In genomic region chr11:128157423-128158298, GRCh38 we compare ENCODE assay signal across 8 cellular contexts.
DNase-seq lines count a peak whose midpoint lies in the region; ATAC-seq lines count a peak whose summit lies in the region.

No MANE protein-coding gene starts in this region.

- peaks cover 7% of the 10 kb centered on the region for H3K4me1 ChIP-seq in endocrine pancreas (ENCODE audit: control insufficient read depth, insufficient read depth, low read length)

- H3K36me3 ChIP-seq in endocrine pancreas (ENCODE audit: control insufficient read depth, insufficient read depth, low read length): no peaks in the 10 kb centered on the region

- no peak overlapping the region for H3K9ac ChIP-seq in endocrine pancreas (ENCODE audit: control insufficient read depth, insufficient read depth, low read length)

- H3K4me3 ChIP-seq in endocrine pancreas (ENCODE audit: control insufficient read depth, insufficient read depth, low read length): peak overlapping the region; percentile 49

- H3K9me3 ChIP-seq in endocrine pancreas (ENCODE audit: control insufficient read depth, low read length): no peaks in the 10 kb centered on the region

- DNase-seq in COLO668 (lab: John Stamatoyannopoulos, UW; ENCODE audit: unreplicated experiment): peak; percentile 54
- DNase-seq in NCI-H526 treated with DMSO at 0.1 percent for 48 hours (lab: John Stamatoyannopoulos, UW): peak; percentile 95
- peak; percentile 40 for DNase-seq in activated CD4-positive, alpha-beta T cell treated with anti-CD3 and anti-CD28 coated beads, Interleukin-2, amount 50 U/mL, for 1 hour
- DNase-seq in middle frontal gyrus (ENCODE audit: extremely low spot score, low spot score): peak; percentile 58
- DNase-seq in stimulated activated naive CD4-positive, alpha-beta T cell treated with Interleukin-2 at 50 U/mL for 16 hours (lab: John Stamatoyannopoulos, UW): peak; percentile 38

- ATAC-seq in GM19395 (IDR thresholded peaks at IDR 0.05; ENCODE audit: unreplicated experiment) (peak; percentile 97), HG03460 (IDR thresholded peaks at IDR 0.05; ENCODE audit: unreplicated experiment) (peak; percentile 94)

- H3K27me3 ChIP-seq in endocrine pancreas (ENCODE audit: control insufficient read depth, insufficient read depth, low read length): no peaks in the 10 kb centered on the region

Comparison
In these comparisons a context has a peak if more than half of its experiments do, and no peak if none do; other contexts are left out.
1. Peak in every context shown above with its lines: DNase-seq, ATAC-seq and H3K4me3 ChIP-seq.
2. DNase-seq: peak in every context shown above with its lines; median percentile 95 in NCI-H526 treated with DMSO at 0.1 percent for 48 hours; 58 in middle frontal gyrus; 54 in COLO668; 40 in activated CD4-positive, alpha-beta T cell treated with anti-CD3 and anti-CD28 coated beads, Interleukin-2, amount 50 U/mL, for 1 hour; 38 in stimulated activated naive CD4-positive, alpha-beta T cell treated with Interleukin-2 at 50 U/mL for 16 hours.